In the genomic region with DNA sequence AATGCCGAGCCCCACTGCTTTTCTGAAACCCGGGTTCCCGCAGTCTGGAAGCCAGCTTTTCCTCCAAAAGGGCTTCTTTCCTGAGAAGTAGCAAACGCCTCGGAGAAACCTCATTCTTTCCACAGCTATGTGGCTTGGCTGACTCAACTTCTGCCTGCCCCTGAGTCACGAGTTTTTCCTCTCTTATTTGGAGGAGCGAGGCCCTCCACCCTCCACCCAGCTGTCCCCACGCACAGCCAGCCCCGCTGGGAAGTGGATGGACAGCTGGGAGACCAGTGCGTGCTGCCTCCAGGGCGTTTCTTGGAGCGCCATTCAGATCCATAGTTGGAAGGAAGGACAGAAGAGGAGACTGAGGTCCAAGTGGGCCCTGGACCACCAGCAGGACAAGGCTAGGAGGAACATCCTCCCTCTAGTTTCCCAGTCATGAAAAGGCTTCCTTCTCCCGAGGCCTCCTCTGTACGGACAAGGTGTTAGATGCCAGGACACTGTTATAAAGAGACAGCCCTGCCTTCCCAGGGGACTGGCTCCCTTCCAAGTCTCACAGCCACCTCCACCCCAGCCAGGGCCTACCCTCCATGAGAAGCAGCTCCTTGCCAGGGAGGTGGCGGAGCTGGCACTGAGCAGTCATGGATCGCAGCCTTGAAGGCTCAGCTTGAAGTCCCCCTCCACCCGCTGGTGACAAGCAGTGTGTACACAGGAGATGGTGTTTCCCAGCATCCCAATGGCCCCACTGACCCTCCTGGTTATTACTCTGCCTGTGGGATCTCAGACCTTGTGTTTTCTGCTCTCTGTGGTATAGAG, we compare ENCODE assay signal across 8 cellular contexts. TPM values are rescaled to one million over a fixed set of nuclear protein-coding genes. Genes with fewer than 3 reads are reported as not detected.
DNase-seq lines count a peak whose midpoint lies in the region; ATAC-seq and TF ChIP-seq lines count a peak whose summit lies in the region.

No MANE protein-coding gene starts in this region.

- POLR2A ChIA-PET in RWPE1 (lab: Yijun Ruan, JAX; ENCODE audit: low non-redundant PET) = no interaction called here

- in situ Hi-C loops in GM13976 (cut with MboI; ENCODE audit: low sequenced_read_pairs, unreplicated experiment) = no loop called here

- CTCF ChIA-PET in RWPE1 (lab: Yijun Ruan, JAX) = interaction anchor here (1.1 to 1.3 kb wide), 2 partner anchors 52 to 97 kb away, joined by 3 read pairs; no protein-coding TSS in a partner anchor

- DNase-seq in GM04503 (ENCODE audit: low read depth) = peak; percentile 88
- DNase-seq in RWPE1 (ENCODE audit: low spot score) = peak; percentile 67
- no peak for DNase-seq in epithelial cell of prostate (ENCODE audit: low read depth, low spot score)
- peak; percentile 67 for DNase-seq in occipital lobe (lab: John Stamatoyannopoulos, UW)
- no peak for DNase-seq in GM13976 (ENCODE audit: low spot score)
- DNase-seq in NCI-H1694 (lab: John Stamatoyannopoulos, UW) = no peak
- DNase-seq in GM20000 (ENCODE audit: low spot score) = no peak

- H3K27ac ChIP-seq in RWPE1 (peak overlapping the region; percentile 84), epithelial cell of prostate (peak overlapping the region; percentile 87)

- TF ChIP-seq CTCF in RWPE1 (conservative IDR thresholded peaks at IDR 0.05; ENCODE audit: low read depth) (no peak), GM13976 (IDR thresholded peaks at IDR 0.05; ENCODE audit: borderline replicate concordance, control extremely low read depth, extremely low read depth, insufficient read depth, missing control alignments) (no peak), GM20000 (IDR thresholded peaks at IDR 0.05; ENCODE audit: extremely low read depth, missing control alignments) (no peak)

- ATAC-seq in HG03175 (IDR thresholded peaks at IDR 0.05; ENCODE audit: unreplicated experiment) = no peak

RNA-seq across cellular contexts. Expression of a gene that starts 2.5 kb away (rescaled TPM):
- total RNA-seq in occipital lobe = 1.9 TPM

RNA-seq across cellular contexts. Expression of a gene that starts 52.3 kb away (rescaled TPM):
- total RNA-seq in occipital lobe = 40.2 TPM

RNA-seq across cellular contexts. Expression of a gene that starts 56.7 kb away (rescaled TPM):
- 37.7 TPM for total RNA-seq in occipital lobe

Comparison
In these comparisons a context has a peak if more than half of its experiments do, and no peak if none do; other contexts are left out.
1. DNase-seq: peak in GM04503 (single experiment), RWPE1 (single experiment) and occipital lobe (single experiment); none in epithelial cell of prostate (single experiment), GM13976 (single experiment), NCI-H1694 (single experiment) and GM20000 (single experiment).